8 cellular contexts compared by ENCODE assay signal in genomic region chr5:154714271-154714986, GRCh38. TPM values are rescaled to one million over a fixed set of nuclear protein-coding genes. Genes with fewer than 3 reads are reported as not detected.
DNase-seq lines count a peak whose midpoint lies in the region; ATAC-seq and TF ChIP-seq lines count a peak whose summit lies in the region.

No MANE protein-coding gene starts in this region.

- H3K79me1 ChIP-seq in neuronal stem cell (ENCODE audit: low read depth, low read length) = no peaks in the 10 kb centered on the region

- no peak overlapping the region for H3K27ac Mint-ChIP-seq in activated naive CD4-positive, alpha-beta T cell treated with anti-CD3 and anti-CD28 coated beads, Interleukin-2, amount 50 U/mL, for 24 hours

- no peak overlapping the region for H3K9ac ChIP-seq in neuronal stem cell (ENCODE audit: low read depth, low read length, poor library complexity)

- H3K4me3 Mint-ChIP-seq in activated naive CD4-positive, alpha-beta T cell treated with anti-CD3 and anti-CD28 coated beads, Interleukin-2, amount 50 U/mL, for 24 hours = peak overlapping the region; percentile 6

- H2AFZ ChIP-seq in PC-9 (no peak overlapping the region), neuronal stem cell (ENCODE audit: low read length) (no peak overlapping the region)

- H3K23ac ChIP-seq in neuronal stem cell (ENCODE audit: low read depth, low read length, poor library complexity) = no peak overlapping the region

- peaks cover 11% of the 10 kb centered on the region for H3K4me1 Mint-ChIP-seq in activated naive CD4-positive, alpha-beta T cell treated with anti-CD3 and anti-CD28 coated beads, Interleukin-2, amount 50 U/mL, for 24 hours

- H3K27ac ChIP-seq in PC-9 (peak overlapping the region; percentile 46; the same call in 1 of the 2 replicates), gastroesophageal sphincter (no peak overlapping the region), transverse colon (peak overlapping the region; percentile 69 to 82 (median 80)), neuronal stem cell (replicated peaks; ENCODE audit: low read length) (no peak overlapping the region)

- H3K27me3 ChIP-seq in PC-9 (ENCODE audit: insufficient read depth, low read depth) (no peaks in the 10 kb centered on the region), gastroesophageal sphincter (no peaks in the 10 kb centered on the region), transverse colon (no peaks in the 10 kb centered on the region), neuronal stem cell (ENCODE audit: control insufficient read depth in 3 of 3, insufficient read depth in 3 of 3, low read depth in 1 of 3, low read length in 3 of 3) (peaks cover 0 to 8% (median 0%) of the 10 kb centered on the region in 3 experiments)

- H3K79me2 ChIP-seq in PC-9 (ENCODE audit: low read depth) = no peaks in the 10 kb centered on the region

- no peaks in the 10 kb centered on the region for H3K27me3 Mint-ChIP-seq in activated naive CD4-positive, alpha-beta T cell treated with anti-CD3 and anti-CD28 coated beads, Interleukin-2, amount 50 U/mL, for 24 hours

- H3K4me1 ChIP-seq in PC-9 (replicated peaks; ENCODE audit: insufficient read depth) (peaks cover 28% of the 10 kb centered on the region), gastroesophageal sphincter (peaks cover 0 to 27% (median 10%) of the 10 kb centered on the region in 3 donors), transverse colon (peaks cover 5 to 26% (median 19%) of the 10 kb centered on the region in 4 donors), neuronal stem cell (ENCODE audit: control insufficient read depth in 2 of 2, insufficient read depth in 1 of 2, low read depth in 1 of 2, low read length in 2 of 2) (peaks cover 0 to 7% of the 10 kb centered on the region in 2 donors)

- H2BK12ac ChIP-seq in neuronal stem cell (ENCODE audit: low read length) = no peak overlapping the region

- TF ChIP-seq EP300 in gastroesophageal sphincter (IDR thresholded peaks at IDR 0.05) (no peak), transverse colon (IDR thresholded peaks at IDR 0.05; ENCODE audit: low read depth) (no peak)

- no peak overlapping the region for H3K4ac ChIP-seq in neuronal stem cell (ENCODE audit: low read length)

- CTCF ChIA-PET in PC-9 (lab: Charles Lee) = interaction anchor here (0.5 to 0.6 kb wide), 3 partner anchors 17 to 252 kb away, joined by 3 to 9 read pairs (median 4); no protein-coding TSS in a partner anchor

- no peaks in the 10 kb centered on the region for H3K9me2 ChIP-seq in PC-9 (ENCODE audit: insufficient read depth)

- H2BK5ac ChIP-seq in neuronal stem cell (ENCODE audit: low read length) = no peak overlapping the region

- H2BK15ac ChIP-seq in neuronal stem cell (ENCODE audit: low read length) = no peak overlapping the region

- intact Hi-C loops in PC-9 (cut with micrococcal nuclease; ENCODE audit: unreplicated experiment) = loop anchor here (5.0 kb wide), 1 partner anchor 62 kb away; no protein-coding TSS in a partner anchor
- intact Hi-C loops in transverse colon (cut with DNase I; ENCODE audit: low total_unique reads) = no loop called here

- no peak overlapping the region for H4K91ac ChIP-seq in neuronal stem cell (ENCODE audit: low read depth, low read length, poor library complexity)

- H2BK120ac ChIP-seq in neuronal stem cell (ENCODE audit: low read depth, low read length) = no peak overlapping the region

- H3K4me2 ChIP-seq in PC-9 (peak overlapping the region; percentile 71), neuronal stem cell (ENCODE audit: insufficient read depth, low read length, poor library complexity, severe bottlenecking) (no peak overlapping the region)

- 51 to 63% methylated on average over 5 to 9 of the region's 10 CpGs for WGBS in gastroesophageal sphincter (ENCODE audit: low coverage in 1 of 2), 2 donors
- WGBS in transverse colon (ENCODE audit: low coverage in 1 of 2), 2 donors = 16 to 29% methylated on average over 9 to 10 of the region's 10 CpGs
- no CpG with 5 or more reads among the region's 10 CpGs for WGBS in neuronal stem cell (ENCODE audit: extremely low coverage in 2 of 2, insufficient read length in 2 of 2, insufficient replicate concordance in 1 of 2), 2 donors

- H3K9me3 Mint-ChIP-seq in activated naive CD4-positive, alpha-beta T cell treated with anti-CD3 and anti-CD28 coated beads, Interleukin-2, amount 50 U/mL, for 24 hours = no peaks in the 10 kb centered on the region

- in situ Hi-C loops in transverse colon (cut with MboI; ENCODE audit: low pct_ligation_motif_present in 1 of 4, low pct_unique_long_range_greater_than_20kb in 1 of 4, low sequenced_read_pairs in 3 of 4) = no loop called here

- no peak overlapping the region for H3K14ac ChIP-seq in neuronal stem cell (ENCODE audit: low read length)

- H3K18ac ChIP-seq in neuronal stem cell (ENCODE audit: low read length) = no peak overlapping the region

- H3F3A ChIP-seq in PC-9 (ENCODE audit: insufficient read depth, low read depth) = peaks cover 19% of the 10 kb centered on the region

- BruUV-seq in PC-9 (replicated peaks; lab: Mats Ljungman, UMichigan) = no TSS peak

- no peak overlapping the region for H4K8ac ChIP-seq in neuronal stem cell (ENCODE audit: low read depth, low read length)

- H4K20me1 ChIP-seq in PC-9 (ENCODE audit: insufficient read depth) = no peaks in the 10 kb centered on the region

- ATAC-seq in HG02938 (IDR thresholded peaks at IDR 0.05; ENCODE audit: unreplicated experiment) = peak; percentile 81
- ATAC-seq in gastroesophageal sphincter = peak; percentile 46

- H3K4me3 ChIP-seq in PC-9 (no peak overlapping the region), gastroesophageal sphincter (peak overlapping the region in 1 of 2 donors; percentile 16), transverse colon (peak overlapping the region in 1 of 4 donors; percentile 41), neuronal stem cell (ENCODE audit: low read length in 2 of 2) (no peak overlapping the region)

- H3K9me3 ChIP-seq in PC-9 (ENCODE audit: insufficient read depth, low read depth) (no peaks in the 10 kb centered on the region), gastroesophageal sphincter (no peaks in the 10 kb centered on the region), transverse colon (no peaks in the 10 kb centered on the region), neuronal stem cell (replicated peaks in 1 of 2; ENCODE audit: control insufficient read depth in 2 of 2, insufficient read depth in 1 of 2, low read depth in 1 of 2, low read length in 2 of 2) (no peaks in the 10 kb centered on the region)

- no peak overlapping the region for H2AK5ac ChIP-seq in neuronal stem cell (ENCODE audit: low read depth, low read length)

- H3K36me3 ChIP-seq in PC-9 (ENCODE audit: low read depth) = no peaks in the 10 kb centered on the region
- H3K36me3 ChIP-seq in gastroesophageal sphincter = no peaks in the 10 kb centered on the region
- H3K36me3 ChIP-seq in transverse colon = no peaks in the 10 kb centered on the region
- H3K36me3 ChIP-seq in neuronal stem cell (replicated peaks in 1 of 2; ENCODE audit: control insufficient read depth in 2 of 2, insufficient read depth in 2 of 2, low read length in 2 of 2) = no peaks in the 10 kb centered on the region

- no peaks in the 10 kb centered on the region for H3K36me3 Mint-ChIP-seq in activated naive CD4-positive, alpha-beta T cell treated with anti-CD3 and anti-CD28 coated beads, Interleukin-2, amount 50 U/mL, for 24 hours

- TF ChIP-seq POLR2A in gastroesophageal sphincter (IDR thresholded peaks at IDR 0.05) = no peak
- no peak for TF ChIP-seq POLR2A in transverse colon (IDR thresholded peaks at IDR 0.05)

- TF ChIP-seq CTCF in PC-9 (conservative IDR thresholded peaks at IDR 0.05) (no peak), gastroesophageal sphincter (IDR thresholded peaks at IDR 0.05) (no peak), transverse colon (IDR thresholded peaks at IDR 0.05) (no peak)

- POLR2A ChIA-PET in PC-9 (lab: Charles Lee; ENCODE audit: unreplicated experiment) = interaction anchor here (0.6 kb wide), 2 partner anchors 43 to 144 kb away, joined by 4 read pairs; partner anchors contain the start of gene CNOT8

- no peak for DNase-seq in activated naive CD4-positive, alpha-beta T cell treated with Interleukin-2 at 50 U/mL for 16 hours
- DNase-seq in PC-9 (peak in 1 of 2 experiments; percentile 20), transverse colon (peak; percentile 49), NCI-H345 (lab: John Stamatoyannopoulos, UW) (no peak), neuronal stem cell (ENCODE audit: low spot score) (no peak)

RNA-seq across cellular contexts. Expression of gene LARP1, which starts 40.7 kb away (rescaled TPM):
- 232 and 290 TPM in 2 replicates for total RNA-seq in PC-9 (2021)
- total RNA-seq in gastroesophageal sphincter = 100 to 1,000 TPM in 1 of 4 donors, 10 to 100 TPM in 3; 64.6 to 118 (median 80.1) TPM
- total RNA-seq in transverse colon = 100 to 1,000 TPM in 2 of 4 donors, 10 to 100 TPM in 2; 63.6 to 171 (median 105) TPM
- 96.5 TPM for polyA plus RNA-seq in neuronal stem cell (2013, experiment 1 of 2)
- 92.3 TPM for polyA plus RNA-seq in neuronal stem cell (2013, experiment 2 of 2)

Comparison
In these comparisons a context has a peak if more than half of its experiments do, and no peak if none do; other contexts are left out.
1. H3K27ac ChIP-seq: peak in PC-9 (single experiment) and transverse colon (4 of 4); none in gastroesophageal sphincter (0 of 4) and neuronal stem cell (single experiment).